8 cellular contexts compared by ENCODE assay signal in genomic region chr11:6233984-6234313, GRCh38. TPM values are rescaled to one million over a fixed set of nuclear protein-coding genes. Genes with fewer than 3 reads are reported as not detected.
A peak's percentile ranks its signal among the peaks of the same experiment; 100 is the strongest.
DNase-seq lines count a peak whose midpoint lies in the region; ATAC-seq and TF ChIP-seq lines count a peak whose summit lies in the region.

No MANE protein-coding gene starts in this region.

- H3K36me3 Mint-ChIP-seq in activated naive CD4-positive, alpha-beta T cell treated with anti-CD3 and anti-CD28 coated beads, Interleukin-2, amount 10 ng/mL, durations not matched to agents 7 days and 5 days = peaks cover 8% of the 10 kb centered on the region
- peaks cover 12% of the 10 kb centered on the region for H3K36me3 Mint-ChIP-seq in activated B cell treated with CpG ODN at 0.5 μM for 24 hours (ENCODE audit: low read depth)

- POLR2A ChIA-PET in activated B cell treated with CpG ODN at 0.5 μM for 24 hours (lab: Charles Lee) = interaction anchor here (0.6 to 2.1 kb wide), 4 partner anchors 9 to 1753 kb away, joined by 3 to 9 read pairs (median 4); partner anchors contain the start of genes EIF3F and SMPD1

- peak overlapping the region; percentile 97 for H3K4me3 Mint-ChIP-seq in activated naive CD4-positive, alpha-beta T cell treated with anti-CD3 and anti-CD28 coated beads, Interleukin-2, amount 10 ng/mL, durations not matched to agents 7 days and 5 days
- H3K4me3 Mint-ChIP-seq in activated B cell treated with CpG ODN at 0.5 μM for 24 hours = peak overlapping the region; percentile 99

- peak overlapping the region; percentile 74 for H3K27ac ChIP-seq in subcutaneous abdominal adipose tissue (ENCODE audit: low read depth, low read length)

- intact Hi-C loops in activated B cell treated with CpG ODN at 0.5 μM for 24 hours (cut with micrococcal nuclease) = loop anchor here (1.0 to 10.0 kb wide), 8 partner anchors 156 to 1625 kb away; partner anchors contain the start of genes ARFIP2, ILK, MRPL17 and RRP8

- H3K4me1 ChIP-seq in iPS-15b (ENCODE audit: control insufficient read depth, insufficient read depth, low read length) (no peaks in the 10 kb centered on the region), subcutaneous abdominal adipose tissue (ENCODE audit: control insufficient read depth in 5 of 5, insufficient read depth in 5 of 5, low read length in 5 of 5) (peaks cover 0 to 25% (median 21%) of the 10 kb centered on the region in 5 donors)

- H3K27ac Mint-ChIP-seq in activated naive CD4-positive, alpha-beta T cell treated with anti-CD3 and anti-CD28 coated beads, Interleukin-2, amount 10 ng/mL, durations not matched to agents 7 days and 5 days = peak overlapping the region; percentile 90
- H3K27ac Mint-ChIP-seq in activated B cell treated with CpG ODN at 0.5 μM for 24 hours = peak overlapping the region; percentile 92

- H3K9me3 ChIP-seq in iPS-15b (ENCODE audit: control insufficient read depth, insufficient read depth, low read length) = no peaks in the 10 kb centered on the region
- no peaks in the 10 kb centered on the region for H3K9me3 ChIP-seq in subcutaneous abdominal adipose tissue (ENCODE audit: control insufficient read depth in 5 of 5, low read length in 5 of 5)

- no peaks in the 10 kb centered on the region for H3K9me3 Mint-ChIP-seq in activated naive CD4-positive, alpha-beta T cell treated with anti-CD3 and anti-CD28 coated beads, Interleukin-2, amount 10 ng/mL, durations not matched to agents 7 days and 5 days
- no peaks in the 10 kb centered on the region for H3K9me3 Mint-ChIP-seq in activated B cell treated with CpG ODN at 0.5 μM for 24 hours

- DNase-seq in activated naive CD4-positive, alpha-beta T cell treated with anti-CD3 and anti-CD28 coated beads, Interleukin-2, amount 10 ng/mL, durations not matched to agents 7 days and 5 days = no peak
- no peak for DNase-seq in activated naive CD4-positive, alpha-beta T cell (lab: John Stamatoyannopoulos, UW)
- no peak for DNase-seq in activated B cell treated with CpG ODN at 0.5 μM for 24 hours
- no peak for DNase-seq in stimulated activated CD4-positive, alpha-beta T cell treated with anti-CD3 and anti-CD28 coated beads, Interleukin-4, amount 100 ng/mL, for 24 hours
- no peak for DNase-seq in stimulated activated CD4-positive, alpha-beta T cell treated with anti-CD3 and anti-CD28 coated beads, Interleukin-2, amount 100 ng/mL, for 48 hours
- no peak for DNase-seq in islet precursor cell

- CTCF ChIA-PET in activated naive CD4-positive, alpha-beta T cell treated with anti-CD3 and anti-CD28 coated beads, Interleukin-2, amount 10 ng/mL, durations not matched to agents 7 days and 5 days (lab: Charles Lee) = interaction anchor here (0.5 to 1.9 kb wide), 3 partner anchors 13 to 1856 kb away, joined by 3 to 4 read pairs (median 3); no protein-coding TSS in a partner anchor
- CTCF ChIA-PET in activated B cell treated with CpG ODN at 0.5 μM for 24 hours (lab: Charles Lee) = no interaction called here

- peaks cover under 1% of the 10 kb centered on the region for H3K27me3 ChIP-seq in iPS-15b (ENCODE audit: control insufficient read depth, insufficient read depth, low read length)
- no peaks in the 10 kb centered on the region for H3K27me3 ChIP-seq in subcutaneous abdominal adipose tissue (ENCODE audit: control insufficient read depth in 5 of 5, insufficient read depth in 4 of 5, low read length in 5 of 5)

- no peaks in the 10 kb centered on the region for H3K36me3 ChIP-seq in iPS-15b (ENCODE audit: control insufficient read depth, insufficient read depth, low read length)
- peaks cover 0 to 2% (median 0%) of the 10 kb centered on the region in 5 donors for H3K36me3 ChIP-seq in subcutaneous abdominal adipose tissue (ENCODE audit: control insufficient read depth in 5 of 5, insufficient read depth in 5 of 5, low read length in 5 of 5)

- H3K27me3 Mint-ChIP-seq in activated naive CD4-positive, alpha-beta T cell treated with anti-CD3 and anti-CD28 coated beads, Interleukin-2, amount 10 ng/mL, durations not matched to agents 7 days and 5 days = peaks cover 2% of the 10 kb centered on the region
- peaks cover 1% of the 10 kb centered on the region for H3K27me3 Mint-ChIP-seq in activated B cell treated with CpG ODN at 0.5 μM for 24 hours

- ATAC-seq in activated B cell treated with CpG ODN at 0.5 μM for 24 hours (ENCODE audit: low read depth) = no peak

- H3K4me1 Mint-ChIP-seq in activated naive CD4-positive, alpha-beta T cell treated with anti-CD3 and anti-CD28 coated beads, Interleukin-2, amount 10 ng/mL, durations not matched to agents 7 days and 5 days = peaks cover 50% of the 10 kb centered on the region
- H3K4me1 Mint-ChIP-seq in activated B cell treated with CpG ODN at 0.5 μM for 24 hours = peaks cover 34% of the 10 kb centered on the region

- H3K4me3 ChIP-seq in iPS-15b (ENCODE audit: low read depth, low read length) = peak overlapping the region; percentile 90
- H3K4me3 ChIP-seq in subcutaneous abdominal adipose tissue (ENCODE audit: low read depth in 1 of 5, low read length in 5 of 5) = peak overlapping the region; percentile 91 to 97 (median 94)

- no peak for TF ChIP-seq CTCF in activated B cell treated with CpG ODN at 0.5 μM for 24 hours (IDR thresholded peaks at IDR 0.05)

- H3K9ac ChIP-seq in iPS-15b (ENCODE audit: low read depth, low read length) (peak overlapping the region; percentile 63), subcutaneous abdominal adipose tissue (ENCODE audit: low read length in 5 of 5) (peak overlapping the region; percentile 30 to 95 (median 85))

RNA-seq across cellular contexts. Expression of gene FHIP1B, which starts 0.5 kb away (rescaled TPM):
- total RNA-seq in activated B cell treated with CpG ODN at 0.5 μM for 24 hours = 27.7 and 32.8 TPM in 2 replicates

RNA-seq across cellular contexts. Expression of gene CNGA4, which starts 4.9 kb away (rescaled TPM):
- 0.20 and 0.22 TPM in 2 replicates for total RNA-seq in activated B cell treated with CpG ODN at 0.5 μM for 24 hours

RNA-seq across cellular contexts. Expression of gene CCKBR, which starts 25.7 kb away (rescaled TPM):
- total RNA-seq in activated B cell treated with CpG ODN at 0.5 μM for 24 hours = not detected in 2 replicates

RNA-seq across cellular contexts. Expression of gene C11orf42, which starts 28.6 kb away (rescaled TPM):
- not detected in 2 replicates for total RNA-seq in activated B cell treated with CpG ODN at 0.5 μM for 24 hours

RNA-seq across cellular contexts. Expression of gene OR52W1, which starts 34.9 kb away (rescaled TPM):
- not detected in 2 replicates for total RNA-seq in activated B cell treated with CpG ODN at 0.5 μM for 24 hours
